In genomic region chr20:9458075-9458818, GRCh38 we compare ENCODE assay signal across 8 cellular contexts. TPM values are rescaled to one million over a fixed set of nuclear protein-coding genes. Genes with fewer than 3 reads are reported as not detected.
DNase-seq lines count a peak whose midpoint lies in the region; ATAC-seq and TF ChIP-seq lines count a peak whose summit lies in the region.

No MANE protein-coding gene starts in this region.

- H3K4me1 ChIP-seq in osteoblast (ENCODE audit: insufficient read depth, low read length): peaks cover 24% of the 10 kb centered on the region
- no peaks in the 10 kb centered on the region for H3K4me1 ChIP-seq in upper lobe of left lung
- no peaks in the 10 kb centered on the region for H3K4me1 ChIP-seq in esophagus squamous epithelium

- DNase-seq in HT1080 (ENCODE audit: low read depth): peak; percentile 27
- peak; percentile 6 for DNase-seq in amniotic epithelial cell (ENCODE audit: low read depth)
- no peak for DNase-seq in osteoblast (ENCODE audit: insufficient read length, low spot score, missing footprints)
- no peak for DNase-seq in head of caudate nucleus
- no peak for DNase-seq in upper lobe of left lung
- no peak for DNase-seq in esophagus squamous epithelium (lab: John Stamatoyannopoulos, UW)
- no peak for DNase-seq in NCI-H2171 treated with DMSO at 0.1 percent for 48 hours (lab: John Stamatoyannopoulos, UW)

- H3K36me3 ChIP-seq in osteoblast (ENCODE audit: insufficient read depth, low read length): peaks cover 3% of the 10 kb centered on the region
- H3K36me3 ChIP-seq in upper lobe of left lung: peaks cover 0 to 12% (median 0%) of the 10 kb centered on the region in 4 donors
- peaks cover 0 to 9% (median 0%) of the 10 kb centered on the region in 3 donors for H3K36me3 ChIP-seq in esophagus squamous epithelium

- H3K4me2 ChIP-seq in osteoblast (ENCODE audit: insufficient read depth, low read length): no peak overlapping the region

- TF ChIP-seq CTCF in osteoblast (IDR thresholded peaks at IDR 0.05; ENCODE audit: extremely low read depth, low read depth, low read length) (peak; percentile 50), upper lobe of left lung (IDR thresholded peaks at IDR 0.05) (peak in 2 of 6 experiments; percentile 12 to 23), esophagus squamous epithelium (IDR thresholded peaks at IDR 0.05) (peak in 1 of 6 experiments; percentile 27)

- intact Hi-C loops in head of caudate nucleus (cut with DNase I) (no loop called here), esophagus squamous epithelium (cut with DNase I) (no loop called here)

- H2AFZ ChIP-seq in osteoblast (ENCODE audit: low read length): no peak overlapping the region

- WGBS in upper lobe of left lung, 2 donors: 40 to 71% methylated on average over 1 of the region's 1 CpG
- WGBS in esophagus squamous epithelium, 2 donors: 71 to 82% methylated on average over 1 of the region's 1 CpG

- no peaks in the 10 kb centered on the region for H3K27me3 ChIP-seq in osteoblast (ENCODE audit: insufficient read depth, low read length)
- H3K27me3 ChIP-seq in upper lobe of left lung: no peaks in the 10 kb centered on the region
- no peaks in the 10 kb centered on the region for H3K27me3 ChIP-seq in esophagus squamous epithelium

- peak; percentile 54 for ATAC-seq in GM18870 (IDR thresholded peaks at IDR 0.05; ENCODE audit: unreplicated experiment)
- ATAC-seq in upper lobe of left lung (ENCODE audit: low FRiP score in 2 of 2): no peak

- TF ChIP-seq POLR2A in upper lobe of left lung (IDR thresholded peaks at IDR 0.05): no peak
- no peak for TF ChIP-seq POLR2A in esophagus squamous epithelium (IDR thresholded peaks at IDR 0.05)

- no peaks in the 10 kb centered on the region for H4K20me1 ChIP-seq in osteoblast (ENCODE audit: insufficient read depth, low read length)

- H3K4me3 ChIP-seq in osteoblast (ENCODE audit: insufficient read depth, low read length) (no peak overlapping the region), upper lobe of left lung (no peak overlapping the region), esophagus squamous epithelium (no peak overlapping the region)

- no peak for TF ChIP-seq EP300 in upper lobe of left lung (IDR thresholded peaks at IDR 0.05)

- H3K9me3 ChIP-seq in osteoblast (ENCODE audit: low read depth, low read length) (no peaks in the 10 kb centered on the region), upper lobe of left lung (no peaks in the 10 kb centered on the region), esophagus squamous epithelium (no peaks in the 10 kb centered on the region)

- H3K27ac ChIP-seq in osteoblast (ENCODE audit: low read depth, low read length) (no peak overlapping the region), upper lobe of left lung (no peak overlapping the region), esophagus squamous epithelium (no peak overlapping the region)

- no peaks in the 10 kb centered on the region for H3K79me2 ChIP-seq in osteoblast (ENCODE audit: insufficient read depth, low read length)

RNA-seq across cellular contexts. Expression of gene LAMP5, which starts 56.1 kb away (rescaled TPM):
- not detected in 2 replicates for total RNA-seq in HT1080 (2014; rRNA removed; shearing (Covaris generic))
- not detected in 2 replicates for polyA plus RNA-seq in HT1080 (2015; cell fraction: cytosol; rRNA removed)
- not detected in 2 replicates for polyA plus RNA-seq in HT1080 (2015; cell fraction: nucleus; rRNA removed)
- total RNA-seq in osteoblast (under 0.01 and 0.29 TPM in 2 replicates), upper lobe of left lung (under 1 TPM in 2 of 6 donors, not detected in 4; 0.09 to 0.51 TPM), esophagus squamous epithelium (not detected)

Comparison
In these comparisons a context has a peak if more than half of its experiments do, and no peak if none do; other contexts are left out.
1. DNase-seq: peak in HT1080 (single experiment) and amniotic epithelial cell (single experiment); none in osteoblast (single experiment), head of caudate nucleus (0 of 42), upper lobe of left lung (0 of 2), esophagus squamous epithelium (single experiment) and NCI-H2171 treated with DMSO at 0.1 percent for 48 hours (single experiment).